Comparison of ENCODE assay signal across 1 cellular context in genomic region chr1:2343023-2343935, GRCh38.
TF ChIP-seq lines count a peak whose summit lies in the region.

No MANE protein-coding gene starts in this region.

TF ChIP-seq in WTC11, 78 proteins besides CTCF, POLR2A, EP300 and RAD21 (continued from another document):
- no peak for TF ChIP-seq FOXP4 (CRISPR knock-in tag; IDR thresholded peaks at IDR 0.05)
- TF ChIP-seq NFATC4 (CRISPR knock-in tag; IDR thresholded peaks at IDR 0.05): no peak
- no peak for TF ChIP-seq GABPB1 (CRISPR knock-in tag; IDR thresholded peaks at IDR 0.05)
- TF ChIP-seq SMAD3 (CRISPR knock-in tag; IDR thresholded peaks at IDR 0.05; ENCODE audit: borderline replicate concordance): no peak
- no peak for TF ChIP-seq ERG (CRISPR knock-in tag; IDR thresholded peaks at IDR 0.05)
- TF ChIP-seq FOXK1 (CRISPR knock-in tag; IDR thresholded peaks at IDR 0.05): no peak
- TF ChIP-seq MAX (CRISPR knock-in tag; IDR thresholded peaks at IDR 0.05): no peak
- TF ChIP-seq ATF2 (CRISPR knock-in tag; IDR thresholded peaks at IDR 0.05; ENCODE audit: borderline replicate concordance, low read depth): no peak
- TF ChIP-seq JAZF1 (CRISPR knock-in tag; IDR thresholded peaks at IDR 0.05): no peak
- no peak for TF ChIP-seq ZBTB21 (CRISPR knock-in tag; IDR thresholded peaks at IDR 0.05; ENCODE audit: borderline replicate concordance)
- TF ChIP-seq ELF4 (CRISPR knock-in tag; IDR thresholded peaks at IDR 0.05; ENCODE audit: low read depth): no peak
- no peak for TF ChIP-seq SP1 (CRISPR knock-in tag; conservative IDR thresholded peaks at IDR 0.05)
